ENCODE assay signal across 1 cellular context in genomic region chr9:36248061-36248460, GRCh38.
TF ChIP-seq lines count a peak whose summit lies in the region.

No MANE protein-coding gene starts in this region.

TF ChIP-seq in GM12878, 131 proteins besides CTCF, POLR2A, EP300 and RAD21:
- TF ChIP-seq MLLT1 (IDR thresholded peaks at IDR 0.05): peak; percentile 86
- 0 out of 2 replicates have a peak, but pooled peaks have one; percentile 16 for TF ChIP-seq ZNF384 (IDR thresholded peaks at IDR 0.05; ENCODE audit: borderline replicate concordance, low read depth, low read length)
